In the genomic region with DNA sequence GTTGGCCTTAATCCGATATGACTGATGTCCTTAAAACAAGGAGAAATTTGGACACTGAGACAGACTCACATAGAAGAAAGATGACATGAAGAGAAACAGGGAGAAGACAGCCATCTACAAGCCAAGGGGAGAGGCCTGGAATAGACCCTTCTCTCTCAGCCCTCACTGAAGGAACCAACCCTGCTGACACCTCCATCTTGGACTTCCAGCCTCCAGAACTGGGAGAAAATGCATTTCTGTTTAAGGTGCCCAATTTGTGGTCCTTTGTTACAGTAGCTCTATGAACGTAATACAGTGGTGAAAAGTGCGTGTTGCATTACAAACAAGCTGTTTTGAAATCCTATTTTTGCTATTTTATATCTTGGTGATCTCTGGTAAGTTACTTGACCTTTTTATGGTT, we compare ENCODE assay signal across 21 cellular contexts.
A peak's percentile ranks its signal among the peaks of the same experiment; 100 is the strongest.
DNase-seq lines count a peak whose midpoint lies in the region; ATAC-seq, FAIRE-seq and TF ChIP-seq lines count a peak whose summit lies in the region.
"Had no signal": no experiment of that assay in that cellular context is flagged by ENCODE, and none has a peak within 500 bp of the region (broad histone marks: within the 10 kb centered on the region; RNA-seq: fewer than 3 reads in every experiment).

No MANE protein-coding gene starts in this region.

- peak overlapping the region; percentile 37 to 63 for H3K27ac Mint-ChIP-seq in stimulated activated naive CD8-positive, alpha-beta T cell treated with anti-CD3 and anti-CD28 coated beads, Interleukin-15, amount 100 ng/mL, for 72 hours
- H3K27ac Mint-ChIP-seq: B cell; CD4-positive, alpha-beta T cell had no signal

- peaks cover 29 to 43% of the 10 kb centered on the region in 2 donors for H3K9me3 Mint-ChIP-seq in stimulated activated naive CD8-positive, alpha-beta T cell treated with anti-CD3 and anti-CD28 coated beads, Interleukin-15, amount 100 ng/mL, for 72 hours

- TF ChIP-seq POLR2A in H54 (IDR thresholded peaks at IDR 0.05; ENCODE audit: low read depth, low read length): no peak

- H3K4me3 Mint-ChIP-seq in stimulated activated naive CD8-positive, alpha-beta T cell treated with anti-CD3 and anti-CD28 coated beads, Interleukin-15, amount 100 ng/mL, for 72 hours: no peak overlapping the region
- H3K4me3 Mint-ChIP-seq: B cell; CD4-positive, alpha-beta T cell; CD8-positive, alpha-beta T cell had no signal

- H3K27ac ChIP-seq in coronary artery: no peak overlapping the region
- H3K27ac ChIP-seq: 22Rv1; A549; BLaER1 treated with 17β-estradiol and CSF1 and Interleukin-3, amounts not matched to agents 10 nM and 100 nM; C4-2B had no signal

- no peaks in the 10 kb centered on the region for H3K4me1 Mint-ChIP-seq in stimulated activated naive CD8-positive, alpha-beta T cell treated with anti-CD3 and anti-CD28 coated beads, Interleukin-15, amount 100 ng/mL, for 72 hours
- H3K4me1 Mint-ChIP-seq: B cell had no signal

- FAIRE-seq in H54 (lab: Jason Lieb, UNC): no peak
- FAIRE-seq: A549, D721Med, G401.6, GM12891, GM19239 had no signal

- ATAC-seq in stimulated activated naive CD8-positive, alpha-beta T cell treated with anti-CD3 and anti-CD28 coated beads, Interleukin-15, amount 100 ng/mL, for 72 hours: no peak
- ATAC-seq in stimulated activated naive CD8-positive, alpha-beta T cell treated with anti-CD3 and anti-CD28 coated beads, Interleukin-15, Interleukin-2, amounts not matched to agents 100 U/mL and 50 U/mL, for 24 hours: no peak
- ATAC-seq: A549; CD8-positive, alpha-beta T cell had no signal

- no peaks in the 10 kb centered on the region for H3K27me3 Mint-ChIP-seq in stimulated activated naive CD8-positive, alpha-beta T cell treated with anti-CD3 and anti-CD28 coated beads, Interleukin-15, amount 100 ng/mL, for 72 hours
- H3K27me3 Mint-ChIP-seq: B cell; CD4-positive, alpha-beta T cell had no signal

- no peak for DNase-seq in stimulated activated naive CD8-positive, alpha-beta T cell treated with anti-CD3 and anti-CD28 coated beads, Interleukin-15, amount 100 ng/mL, for 72 hours
- no peak for DNase-seq in stimulated activated naive CD8-positive, alpha-beta T cell treated with anti-CD3 and anti-CD28 coated beads, Interleukin-15, Interleukin-2, amounts not matched to agents 100 U/mL and 50 U/mL, for 24 hours
- DNase-seq in coronary artery (ENCODE audit: low spot score) (peak; percentile 9), NCI-H1105 treated with DMSO at 0.1 percent for 48 hours (lab: John Stamatoyannopoulos, UW) (no peak), H54 (ENCODE audit: insufficient read length, low spot score) (no peak)
- DNase-seq: AML-193; Caco-2; Calu3; CD4-positive, alpha-beta T cell; CD8-positive, alpha-beta T cell; DMS79 treated with DMSO at 0.1 percent for 48 hours; GF-D8 had no signal

- H3K4me3 ChIP-seq in coronary artery: no peak overlapping the region
- H3K4me3 ChIP-seq: A549; BLaER1 treated with 17β-estradiol and CSF1 and Interleukin-3, amounts not matched to agents 10 nM and 100 nM had no signal

- no peak for TF ChIP-seq CTCF in coronary artery (IDR thresholded peaks at IDR 0.05)
